In the genomic region with DNA sequence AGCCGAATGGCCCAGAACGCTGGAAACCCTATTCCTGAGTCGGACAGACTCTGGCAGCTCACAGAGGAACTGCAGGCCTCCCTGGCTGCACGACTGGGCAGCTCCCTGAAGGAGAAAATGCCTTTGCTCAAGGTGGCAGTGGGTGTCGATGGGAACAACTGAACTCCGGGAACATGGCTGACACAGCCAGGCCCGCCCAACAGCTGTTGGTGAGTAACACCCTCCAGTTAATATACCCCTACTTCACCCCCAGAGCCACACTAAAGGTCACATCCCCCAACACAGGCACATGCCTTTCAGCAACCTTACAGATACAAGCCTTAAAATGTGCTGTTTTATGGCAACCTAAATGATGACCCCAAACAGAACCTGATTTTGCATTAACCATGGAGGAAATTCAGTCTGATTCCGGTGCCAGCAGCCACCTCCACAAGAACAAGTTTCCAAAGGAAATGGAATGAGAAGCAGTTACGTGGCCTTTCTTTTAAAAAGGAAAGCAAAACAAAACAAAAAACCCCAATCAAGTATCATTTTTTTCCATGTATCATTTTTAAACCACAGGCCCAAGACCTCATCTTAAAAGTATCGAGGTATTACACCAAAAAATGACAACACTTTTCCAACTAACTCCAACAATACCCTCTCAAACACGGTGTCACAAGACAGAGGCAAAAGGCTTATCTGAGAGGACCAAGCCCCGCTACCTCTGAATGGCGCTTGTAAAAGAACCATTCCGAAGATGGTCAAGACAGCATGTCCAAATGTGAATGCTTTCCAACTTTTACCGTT, we compare ENCODE assay signal across 3 cellular contexts.
TF ChIP-seq lines count a peak whose summit lies in the region.

No MANE protein-coding gene starts in this region.

TF ChIP-seq in HCT116, 20 proteins besides CTCF, POLR2A, EP300 and RAD21 (continued from another document):
- no peak for TF ChIP-seq REST (IDR thresholded peaks at IDR 0.05; ENCODE audit: low read depth)
- TF ChIP-seq CEBPB (IDR thresholded peaks at IDR 0.05; ENCODE audit: low read depth): no peak
- TF ChIP-seq FOSL1 (IDR thresholded peaks at IDR 0.05; ENCODE audit: low read depth): no peak
- TF ChIP-seq EZH2 (IDR thresholded peaks at IDR 0.05): no peak

TF ChIP-seq in WTC11, 78 proteins besides CTCF, POLR2A, EP300 and RAD21 (continued from another document):
- TF ChIP-seq FOXP1 (CRISPR knock-in tag; IDR thresholded peaks at IDR 0.05; ENCODE audit: borderline replicate concordance) (no peak), ESRRA (CRISPR knock-in tag; IDR thresholded peaks at IDR 0.05; ENCODE audit: borderline replicate concordance) (no peak)
TF ChIP-seq in WTC11: peak in this region for 0.

TF ChIP-seq in HepG2, 621 proteins besides CTCF, POLR2A, EP300 and RAD21 (continued from another document):
- TF ChIP-seq ARID4A (CRISPR knock-in tag; IDR thresholded peaks at IDR 0.05; ENCODE audit: borderline replicate concordance) (peak; percentile 53; the same call in 1 of the 2 replicates), POLR2G (IDR thresholded peaks at IDR 0.05; ENCODE audit: low read depth, low read length) (0 out of 2 replicates have a peak, but pooled peaks have one; percentile 17), HMGXB4 (CRISPR knock-in tag; IDR thresholded peaks at IDR 0.05; ENCODE audit: borderline replicate concordance in 1 of 2, low read depth in 1 of 2) (0 out of 4 replicates have a peak, but pooled peaks of 1 of the 2 experiments have one; percentile 4), ZBTB7B (CRISPR knock-in tag; IDR thresholded peaks at IDR 0.05) (0 out of 2 replicates have a peak, but pooled peaks have one; percentile 32), ZNF18 (CRISPR knock-in tag; IDR thresholded peaks at IDR 0.05; ENCODE audit: insufficient replicate concordance) (peak; percentile 33), KLF6 (CRISPR knock-in tag; IDR thresholded peaks at IDR 0.05) (0 out of 2 replicates have a peak, but pooled peaks have one; percentile 16), ZNF687 (CRISPR knock-in tag; IDR thresholded peaks at IDR 0.05) (peak; percentile 53), YY1 (IDR thresholded peaks at IDR 0.05; ENCODE audit: insufficient read depth, insufficient replicate concordance, low read depth, low read length) (peak; percentile 83), KAT8 (CRISPR knock-in tag; IDR thresholded peaks at IDR 0.05) (peak; percentile 23; the same call in 1 of the 2 replicates), ZC3H13 (CRISPR knock-in tag; IDR thresholded peaks at IDR 0.05) (peak; percentile 18; the same call in 1 of the 2 replicates), SALL1 (CRISPR knock-in tag; IDR thresholded peaks at IDR 0.05) (peak; percentile 40; the same call in 1 of the 2 replicates)
